Comparison of ENCODE assay signal across 13 cellular contexts in genomic region chr6:31358302-31358701, GRCh38. TPM values are rescaled to one million over a fixed set of nuclear protein-coding genes. Genes with fewer than 3 reads are reported as not detected.
DNase-seq lines count a peak whose midpoint lies in the region; ATAC-seq, FAIRE-seq and TF ChIP-seq lines count a peak whose summit lies in the region.
"Had no signal": no experiment of that assay in that cellular context is flagged by ENCODE, and none has a peak within 500 bp of the region (broad histone marks: within the 10 kb centered on the region; RNA-seq: fewer than 3 reads in every experiment).

No MANE protein-coding gene starts in this region.

- H3K9me3 ChIP-seq in Karpas-422 (ENCODE audit: low read length) (no peaks in the 10 kb centered on the region), GM12878 (replicated peaks; ENCODE audit: control insufficient read depth, insufficient read depth, low read length) (no peaks in the 10 kb centered on the region; the same call in 1 of the 3 replicates), left lung (no peaks in the 10 kb centered on the region)
- H3K9me3 ChIP-seq: Peyer's patch, testis had no signal

- H2AFZ ChIP-seq in Karpas-422 (ENCODE audit: low read length) (0 out of 2 replicates have a peak overlapping the region, but pooled peaks have one; percentile 14), GM12878 (ENCODE audit: control insufficient read depth, low read depth, low read length) (no peak overlapping the region)

- H3K4me2 ChIP-seq in Karpas-422 (ENCODE audit: low read depth, low read length, poor library complexity, severe bottlenecking), result peak overlapping the region; percentile 79
- peak overlapping the region; percentile 92 for H3K4me2 ChIP-seq in GM12878 (ENCODE audit: control insufficient read depth, insufficient read depth)

- TF ChIP-seq EP300 in GM12878 (IDR thresholded peaks at IDR 0.05; ENCODE audit: borderline replicate concordance in 1 of 2, control insufficient read depth in 1 of 2, low read depth in 2 of 2, low read length in 2 of 2), result peak in 1 of 2 experiments; percentile 53; a peak in 1 of 4 replicates

- POLR2A ChIA-PET in GM12878 (lab: Charles Lee), result interaction anchor here (0.6 to 1.3 kb wide), 5 partner anchors 8 to 176 kb away, joined by 3 to 5 read pairs (median 3); no protein-coding TSS in a partner anchor

- no TSS peak for BruUV-seq in GM12878 (replicated peaks; lab: Mats Ljungman, UMichigan)

- H3K9ac ChIP-seq in Karpas-422 (ENCODE audit: low read length) (no peak overlapping the region), GM12878 (ENCODE audit: control insufficient read depth, insufficient read depth, low read length) (peak overlapping the region; percentile 99)

- H3K36me3 ChIP-seq in Karpas-422 (ENCODE audit: insufficient read depth, low read length) (peaks cover 13% of the 10 kb centered on the region), GM12878 (ENCODE audit: control insufficient read depth in 2 of 2, insufficient read depth in 2 of 2, low read length in 1 of 2) (peaks cover 15 to 21% of the 10 kb centered on the region in 2 experiments), left lung (peaks cover 0 to 28% of the 10 kb centered on the region in 2 donors)

- intact Hi-C loops in GM12878 (cut with micrococcal nuclease; ENCODE audit: unreplicated experiment) (no loop called here), left lung (cut with DNase I) (no loop called here)

- TF ChIP-seq CTCF in GM12878 (IDR thresholded peaks at IDR 0.05 in 2 of 3, conservative IDR thresholded peaks at IDR 0.05 in 1 of 3; ENCODE audit: control insufficient read depth in 2 of 3, extremely low read depth in 1 of 3, insufficient read depth in 1 of 3, low read depth in 3 of 3, low read length in 3 of 3), result no peak
- no peak for TF ChIP-seq CTCF in osteocyte (IDR thresholded peaks at IDR 0.05)
- TF ChIP-seq CTCF in left lung (IDR thresholded peaks at IDR 0.05), result no peak

- H3K4me1 Mint-ChIP-seq in osteocyte (ENCODE audit: unreplicated experiment), result peaks cover 23% of the 10 kb centered on the region

- no peak overlapping the region for H3K27ac Mint-ChIP-seq in osteocyte (ENCODE audit: unreplicated experiment)

- H3K4me1 ChIP-seq in Karpas-422 (ENCODE audit: low read length) (peaks cover 31% of the 10 kb centered on the region), GM12878 (ENCODE audit: control insufficient read depth, insufficient read depth, low read length) (peaks cover 14% of the 10 kb centered on the region), left lung (peaks cover 3 to 37% of the 10 kb centered on the region in 2 donors)

- CTCF ChIA-PET in GM12878 (lab: Yijun Ruan, JAX), result interaction anchor here (1.1 to 1.2 kb wide), 2 partner anchors 8 to 162 kb away, joined by 3 to 6 read pairs; no protein-coding TSS in a partner anchor

- SMC1A ChIA-PET in GM12878 (lab: Charles Lee; ENCODE audit: uncharacterized antibody, unreplicated experiment), result interaction anchor here (0.6 kb wide), 1 partner anchor 165 kb away, joined by 3 read pairs; no protein-coding TSS in a partner anchor

- RAD21 ChIA-PET in GM12878 (lab: Charles Lee; ENCODE audit: unreplicated experiment), result interaction anchor here (0.8 to 1.7 kb wide), 4 partner anchors 8 to 161 kb away, joined by 3 to 5 read pairs (median 3); no protein-coding TSS in a partner anchor

- H3K79me2 ChIP-seq in Karpas-422 (ENCODE audit: low read length) (no peaks in the 10 kb centered on the region), GM12878 (ENCODE audit: control insufficient read depth, insufficient read depth, low read length) (peaks cover 37% of the 10 kb centered on the region)

- WGBS in GM12878 (ENCODE audit: insufficient coverage, insufficient replicate concordance, low lambda C conversion rate, missing lambda C conversion rate), result 0% methylated on average over 4 of the region's 4 CpGs

- H3K27me3 ChIP-seq in Karpas-422 (ENCODE audit: low read length) (no peaks in the 10 kb centered on the region), GM12878 (replicated peaks in 1 of 2; ENCODE audit: control insufficient read depth in 2 of 2, insufficient read depth in 2 of 2, low read length in 1 of 2) (no peaks in the 10 kb centered on the region), left lung (no peaks in the 10 kb centered on the region)
- H3K27me3 ChIP-seq: Peyer's patch, testis had no signal

- peaks cover 27% of the 10 kb centered on the region for H3K36me3 Mint-ChIP-seq in osteocyte (ENCODE audit: unreplicated experiment)

- DNase-seq in Karpas-422, result no peak
- DNase-seq in GM12878 (ENCODE audit: low read depth, low spot score), result no peak
- DNase-seq in osteocyte (ENCODE audit: extremely low spot score, unreplicated experiment), result no peak
- DNase-seq in SHP77 (lab: John Stamatoyannopoulos, UW), result no peak
- DNase-seq in left lung, result no peak
- DNase-seq: Calu3, NCI-H446, Peyer's patch, small intestine, T-helper 9 cell, testis had no signal

- peak overlapping the region; percentile 85 for H3K4me3 Mint-ChIP-seq in osteocyte (ENCODE audit: unreplicated experiment)

- no peaks in the 10 kb centered on the region for H3K9me3 Mint-ChIP-seq in osteocyte (ENCODE audit: unreplicated experiment)

- TF ChIP-seq POLR2A in GM12878 (IDR thresholded peaks at IDR 0.05; ENCODE audit: low read depth, low read length), result 0 out of 2 replicates have a peak, but pooled peaks have one; percentile 36

- FAIRE-seq in GM12878 (lab: Jason Lieb, UNC), result peak; percentile 83
- FAIRE-seq: small intestine had no signal

- TF ChIP-seq RAD21 in GM12878 (IDR thresholded peaks at IDR 0.05; ENCODE audit: insufficient read depth, low read depth, low read length), result no peak

- H3K27ac ChIP-seq in Karpas-422 (ENCODE audit: low read length) (no peak overlapping the region), GM12878 (ENCODE audit: control insufficient read depth, insufficient read depth) (peak overlapping the region; percentile 99), left lung (peak overlapping the region in 1 of 2 donors; percentile 95)

- peaks cover 51% of the 10 kb centered on the region for H3K27me3 Mint-ChIP-seq in osteocyte (ENCODE audit: unreplicated experiment)

- no peaks in the 10 kb centered on the region for H3K9me2 ChIP-seq in Karpas-422 (replicated peaks; ENCODE audit: insufficient read depth, low read length)

- peaks cover 14% of the 10 kb centered on the region; the same call in 1 of the 2 replicates for H4K20me1 ChIP-seq in Karpas-422 (ENCODE audit: insufficient read depth, low read depth, low read length)
- peaks cover 17% of the 10 kb centered on the region for H4K20me1 ChIP-seq in GM12878 (ENCODE audit: control insufficient read depth, insufficient read depth)

- ATAC-seq in GM12878 (peak; percentile 49), HG02885 (IDR thresholded peaks at IDR 0.05; ENCODE audit: poor library complexity, unreplicated experiment) (no peak), left lung (no peak)

- in situ Hi-C loops in GM12878 (cut with MboI), result no loop called here

- H3K4me3 ChIP-seq in GM08714 (ENCODE audit: low read length), result peak overlapping the region; percentile 47; the same call in 1 of the 2 replicates
- no peak overlapping the region for H3K4me3 ChIP-seq in Karpas-422 (ENCODE audit: low read length)
- peak overlapping the region; percentile 78 for H3K4me3 ChIP-seq in GM12878
- H3K4me3 ChIP-seq in left lung, result peak overlapping the region in 1 of 2 donors; percentile 88

TF ChIP-seq in GM12878, 131 proteins besides CTCF, POLR2A, EP300 and RAD21 (continues in another document):
- no peak for TF ChIP-seq STAT3 (IDR thresholded peaks at IDR 0.05; ENCODE audit: low read depth, low read length)

RNA-seq across cellular contexts. Expression of gene HLA-B, which starts 1.3 kb away (rescaled TPM):
- total RNA-seq in Karpas-422 (2014; rRNA removed; shearing (Covaris generic); ENCODE audit: low replicate concordance), result 1,556 and 2,615 TPM in 2 replicates
- total RNA-seq in GM12878 (2013; cell fraction: nucleolus; rRNA removed), result 2,210 and 2,286 TPM in 2 replicates
- total RNA-seq in GM12878 (2014; rRNA removed) (3,342 and 3,485 TPM in 2 replicates), GM12878 (2014; rRNA removed; fragmentation: Illumina TruSeq; extraction: Trizol) (2,610 and 2,649 TPM in 2 replicates), GM12878 (2021) (3,333 and 3,502 TPM in 2 replicates), osteocyte (642 and 768 TPM in 2 replicates), left lung (1,000 to 10,000 TPM; 2,303 to 2,503 TPM)
- 2,375 TPM for polyA plus RNA-seq in GM12878 (2011; ENCODE audit: low read depth)
- polyA plus RNA-seq in GM12878 (2011; rRNA removed) (3,153 and 5,128 TPM in 2 replicates), GM12878 (2014; fragmentation: Illumina TruSeq; extraction: Trizol) (1,989 and 2,110 TPM in 2 replicates), GM12878 (2014; fragmentation: Nextera tagmentation; extraction: Ambion mirVana) (1,000 to 10,000 TPM in 1 of 2 experiments, 100 to 1,000 TPM in 1; 820 to 1,780 TPM), GM12878 (2014; rRNA removed) (3,468 and 4,014 TPM in 2 replicates), GM12878 (2016; fragmentation: Nextera tagmentation; extraction: Ambion mirVana) (1,000 to 10,000 TPM; 3,407 to 3,656 TPM)
- polyA plus RNA-seq in GM12878 (2011; cell fraction: cytosol; rRNA removed), result 3,568 and 5,770 TPM in 2 replicates
- 5,720 and 8,463 TPM in 2 replicates for polyA plus RNA-seq in GM12878 (2011; cell fraction: nucleus; rRNA removed)
- polyA plus RNA-seq in GM12878 (2012), result 3,427 and 3,948 TPM in 2 replicates
- 1,902 and 3,270 TPM in 2 replicates for polyA minus RNA-seq in GM12878 (2011; rRNA and poly(A)+ RNA removed)
- 1,058 and 1,080 TPM in 2 replicates for polyA minus RNA-seq in GM12878 (2011; cell fraction: cytosol; rRNA and poly(A)+ RNA removed)
- polyA minus RNA-seq in GM12878 (2011; cell fraction: nucleus; rRNA and poly(A)+ RNA removed), result 1,332 and 1,398 TPM in 2 replicates

RNA-seq across cellular contexts. Expression of gene MICA, which starts 45.1 kb away (rescaled TPM):
- total RNA-seq in Karpas-422 (2014; rRNA removed; shearing (Covaris generic); ENCODE audit: low replicate concordance), result not detected in 2 replicates
- 4.9 and 6.3 TPM in 2 replicates for total RNA-seq in GM12878 (2013; cell fraction: nucleolus; rRNA removed)
- total RNA-seq in GM12878 (2014; rRNA removed), result 8.1 and 9.0 TPM in 2 replicates
- total RNA-seq in GM12878 (2014; rRNA removed; fragmentation: Illumina TruSeq; extraction: Trizol), result 6.8 and 7.9 TPM in 2 replicates
- total RNA-seq in GM12878 (2021), result 7.1 and 7.6 TPM in 2 replicates
- 4.6 TPM for polyA plus RNA-seq in GM12878 (2011; ENCODE audit: low read depth)
- polyA plus RNA-seq in GM12878 (2011; rRNA removed), result 6.4 and 10.3 TPM in 2 replicates
- polyA plus RNA-seq in GM12878 (2011; cell fraction: cytosol; rRNA removed), result 11.6 and 12.0 TPM in 2 replicates
- polyA plus RNA-seq in GM12878 (2011; cell fraction: nucleus; rRNA removed), result 21.3 and 26.8 TPM in 2 replicates
- polyA plus RNA-seq in GM12878 (2012), result 5.4 and 7.9 TPM in 2 replicates
- polyA plus RNA-seq in GM12878 (2014; fragmentation: Illumina TruSeq; extraction: Trizol), result 7.1 and 8.8 TPM in 2 replicates
- 1 to 10 TPM; 5.0 to 5.6 TPM for polyA plus RNA-seq in GM12878 (2014; fragmentation: Nextera tagmentation; extraction: Ambion mirVana)
- 9.9 and 10.5 TPM in 2 replicates for polyA plus RNA-seq in GM12878 (2014; rRNA removed)
- polyA plus RNA-seq in GM12878 (2016; fragmentation: Nextera tagmentation; extraction: Ambion mirVana), result 1 to 10 TPM; 3.6 to 4.4 TPM
- 8.0 and 10.0 TPM in 2 replicates for polyA minus RNA-seq in GM12878 (2011; rRNA and poly(A)+ RNA removed)
- 2.0 and 2.7 TPM in 2 replicates for polyA minus RNA-seq in GM12878 (2011; cell fraction: cytosol; rRNA and poly(A)+ RNA removed)
- 4.4 and 9.0 TPM in 2 replicates for polyA minus RNA-seq in GM12878 (2011; cell fraction: nucleus; rRNA and poly(A)+ RNA removed)
- 32.2 and 33.0 TPM in 2 replicates for total RNA-seq in osteocyte
- 10 to 100 TPM; 29.4 to 30.1 TPM for total RNA-seq in left lung
